In genomic region chr17:68238894-68239293, GRCh38 we compare ENCODE assay signal across 12 cellular contexts. TPM values are rescaled to one million over a fixed set of nuclear protein-coding genes. Genes with fewer than 3 reads are reported as not detected.
DNase-seq lines count a peak whose midpoint lies in the region; ATAC-seq, FAIRE-seq and TF ChIP-seq lines count a peak whose summit lies in the region.
"Had no signal": no experiment of that assay in that cellular context is flagged by ENCODE, and none has a peak within 500 bp of the region (broad histone marks: within the 10 kb centered on the region; RNA-seq: fewer than 3 reads in every experiment).

No MANE protein-coding gene starts in this region.

- no peaks in the 10 kb centered on the region for H3K27me3 Mint-ChIP-seq in T-cell
- H3K27me3 Mint-ChIP-seq: dendritic cell treated with granulocyte-macrophage colony-stimulating factor and Interleukin-4, amounts not matched to agents 40 ng/mL and 50 ng/mL, for 4 days had no signal

- peaks cover 38 to 69% (median 57%) of the 10 kb centered on the region in 3 donors for H3K4me1 Mint-ChIP-seq in T-cell

- no peaks in the 10 kb centered on the region for H3K36me3 Mint-ChIP-seq in T-cell

- POLR2A ChIA-PET in T-cell (lab: Charles Lee), result no interaction called here

- no peak for TF ChIP-seq POLR2A in GM18505 (IDR thresholded peaks at IDR 0.05; ENCODE audit: borderline replicate concordance, extremely low read depth, insufficient read depth, insufficient read length)
- TF ChIP-seq POLR2A in gastrocnemius medialis (IDR thresholded peaks at IDR 0.05), result no peak

- no peak overlapping the region for H2AK5ac ChIP-seq in mesenchymal stem cell (ENCODE audit: low read length, severe bottlenecking)

- no peak overlapping the region for H3K14ac ChIP-seq in mesenchymal stem cell (ENCODE audit: low read length in 2 of 2)

- DNase-seq in stimulated activated naive CD4-positive, alpha-beta T cell treated with Interleukin-2 at 50 U/mL for 16 hours (lab: John Stamatoyannopoulos, UW), result peak; percentile 16
- DNase-seq in stimulated activated naive CD4-positive, alpha-beta T cell (lab: John Stamatoyannopoulos, UW), result no peak
- peak in 1 of 34 experiments; percentile 28 for DNase-seq in T-cell
- DNase-seq in kidney, result no peak
- no peak for DNase-seq in mesenchymal stem cell
- no peak for DNase-seq in gastrocnemius medialis
- DNase-seq: H7, NCI-H2029, RPMI8226 had no signal

- CTCF ChIA-PET in T-cell (lab: Charles Lee), result no interaction called here

- H2BK5ac ChIP-seq in mesenchymal stem cell (ENCODE audit: low read depth, low read length, poor library complexity, severe bottlenecking), result no peak overlapping the region

- no peaks in the 10 kb centered on the region for H3K79me1 ChIP-seq in mesenchymal stem cell (replicated peaks; ENCODE audit: low read length, poor library complexity, severe bottlenecking)

- no peaks in the 10 kb centered on the region for H3K9me3 ChIP-seq in kidney (ENCODE audit: control insufficient read depth in 1 of 2, low read length in 2 of 2)
- H3K9me3 ChIP-seq in mesenchymal stem cell (ENCODE audit: control insufficient read depth, low read length), result no peaks in the 10 kb centered on the region
- H3K9me3 ChIP-seq in gastrocnemius medialis, result no peaks in the 10 kb centered on the region

- H2BK15ac ChIP-seq in mesenchymal stem cell (ENCODE audit: low read depth, poor library complexity, severe bottlenecking), result no peak overlapping the region

- no peaks in the 10 kb centered on the region for H3K9me3 Mint-ChIP-seq in T-cell
- H3K9me3 Mint-ChIP-seq: dendritic cell treated with granulocyte-macrophage colony-stimulating factor and Interleukin-4, amounts not matched to agents 40 ng/mL and 50 ng/mL, for 4 days had no signal

- TF ChIP-seq CTCF in kidney (IDR thresholded peaks at IDR 0.05; ENCODE audit: borderline replicate concordance, extremely low read depth, insufficient read depth) (no peak), gastrocnemius medialis (IDR thresholded peaks at IDR 0.05 in 4 of 5, conservative IDR thresholded peaks at IDR 0.05 in 1 of 5) (no peak)

- H3K27ac Mint-ChIP-seq in T-cell, result peak overlapping the region; percentile 96 to 98

- H3K4me3 Mint-ChIP-seq in T-cell, result peak overlapping the region; percentile 74 to 81 (median 77)

- H3K18ac ChIP-seq in mesenchymal stem cell (ENCODE audit: low read depth in 1 of 2, low read length in 2 of 2), result peak overlapping the region in 1 of 2 experiments; percentile 81

- ATAC-seq in T-cell (replicated peaks in 1 of 4) (peak in 3 of 4 experiments; percentile 22 to 34 (median 32)), HG03342 (IDR thresholded peaks at IDR 0.05; ENCODE audit: unreplicated experiment) (no peak), GM18505 (IDR thresholded peaks at IDR 0.05; ENCODE audit: unreplicated experiment) (no peak), gastrocnemius medialis (no peak)

- H3K4me1 ChIP-seq in kidney (ENCODE audit: control insufficient read depth in 1 of 2, insufficient read depth in 1 of 2, low read depth in 1 of 2, low read length in 2 of 2), result peaks cover 5 to 6% of the 10 kb centered on the region in 2 donors
- H3K4me1 ChIP-seq in mesenchymal stem cell (ENCODE audit: control insufficient read depth, insufficient read depth, low read depth, low read length), result peaks cover 6% of the 10 kb centered on the region
- H3K4me1 ChIP-seq in gastrocnemius medialis, result peaks cover 14 to 17% of the 10 kb centered on the region in 2 donors

- H3K27ac ChIP-seq in kidney (ENCODE audit: low read depth in 2 of 2, low read length in 2 of 2), result peak overlapping the region; percentile 40 to 43
- no peak overlapping the region for H3K27ac ChIP-seq in mesenchymal stem cell (ENCODE audit: low read length, poor library complexity, severe bottlenecking)
- no peak overlapping the region for H3K27ac ChIP-seq in gastrocnemius medialis

- FAIRE-seq in kidney (lab: Jason Lieb, UNC), result no peak

- no peak overlapping the region for H3K4me3 ChIP-seq in kidney (ENCODE audit: low read length in 2 of 2)
- H3K4me3 ChIP-seq in mesenchymal stem cell (ENCODE audit: insufficient read depth in 1 of 2, low read depth in 1 of 2, low read length in 2 of 2), result no peak overlapping the region
- H3K4me3 ChIP-seq in gastrocnemius medialis, result no peak overlapping the region

- WGBS in mesenchymal stem cell, result 92% methylated on average over 3 of the region's 3 CpGs

- intact Hi-C loops in kidney (cut with DNase I) (no loop called here), gastrocnemius medialis (cut with DNase I; ENCODE audit: low total_unique reads) (no loop called here)

- H2BK120ac ChIP-seq in mesenchymal stem cell (ENCODE audit: low read depth, low read length), result no peak overlapping the region

- in situ Hi-C loops in gastrocnemius medialis (cut with MboI; ENCODE audit: low sequenced_read_pairs in 4 of 4), result no loop called here

- H3K27me3 ChIP-seq in mesenchymal stem cell (ENCODE audit: control insufficient read depth in 1 of 2, insufficient read depth in 1 of 2, low read length in 2 of 2) (no peaks in the 10 kb centered on the region), gastrocnemius medialis (no peaks in the 10 kb centered on the region)

- no peak overlapping the region for H4K8ac ChIP-seq in mesenchymal stem cell (ENCODE audit: low read length)

- no peaks in the 10 kb centered on the region for H3K36me3 ChIP-seq in kidney (ENCODE audit: control insufficient read depth in 1 of 2, insufficient read depth in 2 of 2, low read length in 2 of 2)
- no peaks in the 10 kb centered on the region for H3K36me3 ChIP-seq in mesenchymal stem cell (ENCODE audit: control insufficient read depth in 1 of 2, insufficient read depth in 2 of 2, low read depth in 1 of 2, low read length in 2 of 2)
- H3K36me3 ChIP-seq in gastrocnemius medialis, result no peaks in the 10 kb centered on the region

- peak overlapping the region in 1 of 2 experiments; percentile 46 for H3K4ac ChIP-seq in mesenchymal stem cell (ENCODE audit: low read depth in 1 of 2, low read length in 2 of 2)

- H2BK12ac ChIP-seq in mesenchymal stem cell (ENCODE audit: low read length in 2 of 2), result peak overlapping the region in 1 of 2 experiments; percentile 16

- no peak overlapping the region for H4K91ac ChIP-seq in mesenchymal stem cell (ENCODE audit: low read length)

- H3K23ac ChIP-seq in mesenchymal stem cell (ENCODE audit: low read length in 2 of 2), result no peak overlapping the region

- H3K9ac ChIP-seq in kidney (ENCODE audit: low read length in 2 of 2) (peak overlapping the region in 1 of 2 donors; percentile 22), mesenchymal stem cell (ENCODE audit: low read length) (no peak overlapping the region)

- no peak overlapping the region for H3K4me2 ChIP-seq in mesenchymal stem cell (ENCODE audit: low read length, poor library complexity, severe bottlenecking)

- no peak overlapping the region for H2AFZ ChIP-seq in mesenchymal stem cell (ENCODE audit: low read depth, low read length)

RNA-seq across cellular contexts. Expression of gene AMZ2, which starts 8.9 kb away (rescaled TPM):
- total RNA-seq in T-cell (10 to 100 TPM; 50.9 to 81.8 (median 60.5) TPM), kidney (48.6 TPM), gastrocnemius medialis (10 to 100 TPM; 47.6 to 86.9 (median 61.8) TPM)
- polyA plus RNA-seq in kidney (ENCODE audit: insufficient read depth, low read depth, low replicate concordance), result 90.9 TPM
- 106 TPM for polyA plus RNA-seq in mesenchymal stem cell (2013, experiment 1 of 2)
- 97.9 TPM for polyA plus RNA-seq in mesenchymal stem cell (2013, experiment 2 of 2)

RNA-seq across cellular contexts. Expression of gene SLC16A6, which starts 52.0 kb away (rescaled TPM):
- total RNA-seq in T-cell (10 to 100 TPM in 1 of 5 donors, 1 to 10 TPM in 4; 4.4 to 10.5 (median 7.0) TPM), kidney (3.6 TPM), gastrocnemius medialis (1 to 10 TPM in 3 of 4 donors, under 1 TPM in 1; 0.66 to 7.1 (median 3.8) TPM)
- polyA plus RNA-seq in kidney (ENCODE audit: insufficient read depth, low read depth, low replicate concordance), result 0.82 TPM
- 48.0 TPM for polyA plus RNA-seq in mesenchymal stem cell (2013, experiment 1 of 2)
- polyA plus RNA-seq in mesenchymal stem cell (2013, experiment 2 of 2), result 49.8 TPM

RNA-seq across cellular contexts. Expression of gene ARSG, which starts 52.4 kb away (rescaled TPM):
- total RNA-seq in T-cell (10 to 100 TPM; 14.5 to 22.9 (median 17.8) TPM), kidney (12.6 TPM), gastrocnemius medialis (1 to 10 TPM; 3.3 to 6.1 (median 5.4) TPM)
- 5.0 TPM for polyA plus RNA-seq in kidney (ENCODE audit: insufficient read depth, low read depth, low replicate concordance)
- polyA plus RNA-seq in mesenchymal stem cell (2013, experiment 1 of 2), result 4.5 TPM
- polyA plus RNA-seq in mesenchymal stem cell (2013, experiment 2 of 2), result 4.7 TPM

Comparison
In these comparisons a context has a peak if more than half of its experiments do, and no peak if none do; other contexts are left out.
1. ATAC-seq: peak in T-cell (3 of 4); none in HG03342 (single experiment), GM18505 (single experiment) and gastrocnemius medialis (0 of 2).
2. H3K27ac ChIP-seq: peak in kidney (2 of 2); none in mesenchymal stem cell (single experiment) and gastrocnemius medialis (0 of 4).